ENCODE assay signal across 8 cellular contexts in the genomic region with DNA sequence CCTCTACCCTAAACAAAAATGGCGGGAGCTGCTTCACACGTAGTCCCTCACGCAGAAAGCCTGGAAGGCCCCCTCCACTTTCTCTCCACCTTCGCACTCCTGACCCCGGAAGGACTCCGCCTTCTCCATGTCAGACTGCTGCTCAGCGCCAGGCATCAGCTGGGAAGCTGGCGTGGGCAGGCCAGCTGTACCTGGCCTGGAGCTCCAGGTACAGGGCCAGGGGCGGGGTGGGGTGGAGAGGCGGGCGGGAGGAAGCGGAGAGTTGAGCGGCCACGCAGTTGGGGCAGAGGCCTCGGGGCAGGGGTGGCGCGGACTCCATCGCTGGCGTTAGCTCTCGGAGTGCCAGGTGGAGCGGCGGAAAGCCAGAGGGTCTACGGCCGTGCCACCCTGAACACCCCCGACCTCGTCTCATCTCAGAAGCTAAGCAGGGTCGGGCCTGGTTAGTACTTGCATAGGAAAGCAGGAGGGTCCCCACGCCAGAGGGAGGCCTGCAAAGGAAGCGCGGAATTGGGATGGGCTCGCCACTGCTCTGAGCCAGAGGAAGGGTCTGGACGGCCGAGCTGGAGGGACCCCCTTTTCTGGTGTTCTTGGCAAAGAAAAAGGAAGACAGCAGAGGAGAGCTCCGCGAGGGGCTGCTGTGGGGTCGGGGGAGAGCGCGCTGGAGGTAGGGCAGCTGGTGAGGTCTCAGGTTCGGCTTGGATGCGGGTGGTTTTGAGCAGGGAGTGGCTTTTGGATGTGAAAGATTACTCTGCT. TPM values are rescaled to one million over a fixed set of nuclear protein-coding genes. Genes with fewer than 3 reads are reported as not detected.
DNase-seq lines count a peak whose midpoint lies in the region; ATAC-seq and TF ChIP-seq lines count a peak whose summit lies in the region.

A gene with protein sequence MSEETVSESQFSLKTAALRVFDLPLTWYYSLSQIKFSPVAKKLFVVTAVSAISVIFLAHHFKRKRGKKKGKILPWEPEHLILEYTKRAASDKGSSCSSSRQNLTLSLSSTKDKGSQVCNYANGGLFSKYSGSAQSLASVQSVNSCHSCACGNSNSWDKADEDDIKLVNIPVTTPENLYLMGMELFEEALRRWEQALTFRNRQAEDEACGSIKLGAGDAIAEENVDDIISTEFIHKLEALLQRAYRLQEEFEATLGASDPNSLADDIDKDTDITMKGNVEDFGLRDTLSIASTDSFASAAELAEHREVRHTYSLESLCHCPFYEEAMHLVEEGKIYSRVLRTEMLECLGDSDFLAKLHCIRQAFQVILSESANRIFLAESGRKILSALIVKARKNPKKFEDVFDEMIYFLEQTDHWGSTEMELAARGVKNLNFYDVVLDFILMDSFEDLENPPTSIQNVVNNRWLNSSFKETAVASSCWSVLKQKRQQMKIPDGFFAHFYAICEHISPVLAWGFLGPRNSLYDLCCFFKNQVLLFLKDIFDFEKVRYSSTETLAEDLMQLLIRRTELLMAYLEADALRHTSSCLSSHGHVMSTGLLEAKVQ (plus strand): TSS at position 121 of the 753 bp plus-strand sequence. CDS start 3,604 bp downstream, outside the sequence.

- H3K27me3 ChIP-seq in BLaER1 (no peaks in the 10 kb centered on the region), colonic mucosa (no peaks in the 10 kb centered on the region)

- H3K9me3 ChIP-seq in BLaER1, result peaks cover 8% of the 10 kb centered on the region
- H3K9me3 ChIP-seq in colonic mucosa, result no peaks in the 10 kb centered on the region

- H3K36me3 ChIP-seq in BLaER1, result peaks cover 12% of the 10 kb centered on the region
- H3K36me3 ChIP-seq in colonic mucosa, result no peaks in the 10 kb centered on the region

- intact Hi-C loops in colonic mucosa (cut with DNase I) (no loop called here), left colon (cut with DNase I, micrococcal nuclease) (no loop called here)

- H3K4me1 ChIP-seq in BLaER1 (peaks cover 35% of the 10 kb centered on the region), colonic mucosa (peaks cover 4% of the 10 kb centered on the region)

- ATAC-seq in GM19324 (IDR thresholded peaks at IDR 0.05; ENCODE audit: low FRiP score, unreplicated experiment) (peak; percentile 97), HG03460 (IDR thresholded peaks at IDR 0.05; ENCODE audit: unreplicated experiment) (peak; percentile 91), left colon (peak; percentile 99)

- H4K20me1 ChIP-seq in BLaER1, result peaks cover 20% of the 10 kb centered on the region; the same call in 1 of the 2 replicates

- DNase-seq in NCI-H524 treated with DMSO at 0.1 percent for 48 hours (lab: John Stamatoyannopoulos, UW) (peak; percentile 79), colonic mucosa (peak; percentile 94), left colon (peak; percentile 89 to 94)
- peak; percentile 82 to 89 for DNase-seq in activated CD4-positive, alpha-beta T cell treated with anti-CD3 and anti-CD28 coated beads for 4 hours
- peak; percentile 64 to 86 for DNase-seq in stimulated activated CD4-positive, alpha-beta T cell treated with anti-CD3 and anti-CD28 coated beads, Interleukin-1b, Interleukin-23, amount 100 ng/mL, for 4 hours (ENCODE audit: low read depth in 2 of 2)

- H3K9ac ChIP-seq in BLaER1 (peak within 1 kb of the TSS; percentile 79), colonic mucosa (ENCODE audit: low read depth in 2 of 2, low read length in 2 of 2) (peak within 1 kb of the TSS; percentile 89 to 90)

- H3K4me2 ChIP-seq in BLaER1, result peak within 1 kb of the TSS; percentile 72

- H3K27ac ChIP-seq in BLaER1 (peak within 1 kb of the TSS; percentile 60), colonic mucosa (peak within 1 kb of the TSS; percentile 66)

- no peak for TF ChIP-seq CTCF in colonic mucosa (IDR thresholded peaks at IDR 0.05)

- H3K4me3 ChIP-seq in BLaER1 (peak within 1 kb of the TSS; percentile 83), colonic mucosa (peak within 1 kb of the TSS; percentile 94)

RNA-seq across cellular contexts. Expression of the gene that starts here (rescaled TPM):
- total RNA-seq in colonic mucosa (10 to 100 TPM in 1 of 2 donors, 1 to 10 TPM in 1; 10.0 to 16.2 TPM), left colon (10 to 100 TPM; 13.9 to 18.3 TPM)

Comparison
In these comparisons a context has a peak if more than half of its experiments do, and no peak if none do; other contexts are left out.
1. Peak in every context shown above with its lines: DNase-seq, ATAC-seq, H3K4me3 ChIP-seq and H3K27ac ChIP-seq.